ENCODE assay signal across 18 cellular contexts in the genomic region with DNA sequence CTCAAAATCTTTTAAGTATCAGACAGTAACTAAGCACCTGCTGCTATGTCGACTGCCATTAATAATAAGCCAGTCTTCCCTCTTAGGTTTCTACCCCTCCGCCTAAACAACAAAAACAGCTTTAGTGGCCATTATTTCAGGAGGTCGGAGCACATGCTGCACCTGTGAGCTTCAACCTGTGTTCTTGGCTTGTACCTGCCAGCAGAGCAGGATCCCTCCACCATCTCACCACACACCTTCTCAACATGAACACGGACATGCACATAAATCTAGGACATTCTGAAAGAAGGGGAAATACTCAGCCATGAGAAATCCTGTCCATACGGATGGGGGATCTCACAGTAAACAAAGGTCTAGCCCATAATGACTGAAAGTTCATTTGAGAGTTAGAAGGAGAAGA. TPM values are rescaled to one million over a fixed set of nuclear protein-coding genes. Genes with fewer than 3 reads are reported as not detected.
DNase-seq lines count a peak whose midpoint lies in the region; ATAC-seq and TF ChIP-seq lines count a peak whose summit lies in the region.
"Had no signal": no experiment of that assay in that cellular context is flagged by ENCODE, and none has a peak within 500 bp of the region (broad histone marks: within the 10 kb centered on the region; RNA-seq: fewer than 3 reads in every experiment).

No MANE protein-coding gene starts in this region.

- H3K4me3 Mint-ChIP-seq in GM23338, result peak overlapping the region; percentile 18; the same call in 1 of the 3 replicates
- no peak overlapping the region for H3K4me3 Mint-ChIP-seq in activated CD4-positive, alpha-beta memory T cell treated with anti-CD3 and anti-CD28 coated beads for 36 hours
- H3K4me3 Mint-ChIP-seq: activated CD8-positive, alpha-beta memory T cell treated with anti-CD3 and anti-CD28 coated beads, Interleukin-2, amount 10 ng/mL, durations not matched to agents 7 days and 5 days; activated naive CD8-positive, alpha-beta T cell had no signal

- no peak for DNase-seq in GM23338 (ENCODE audit: low spot score)
- DNase-seq in NCI-H748 (lab: John Stamatoyannopoulos, UW; ENCODE audit: unreplicated experiment), result peak; percentile 77
- no peak for DNase-seq in fibroblast of villous mesenchyme (ENCODE audit: low read depth)
- DNase-seq in activated CD4-positive, alpha-beta memory T cell treated with anti-CD3 and anti-CD28 coated beads for 36 hours, result no peak
- DNase-seq: activated CD8-positive, alpha-beta memory T cell treated with anti-CD3 and anti-CD28 coated beads, Interleukin-2, amount 10 ng/mL, durations not matched to agents 7 days and 5 days; central memory CD4-positive, alpha-beta T cell; foreskin melanocyte; stimulated activated CD4-positive, alpha-beta T cell treated with anti-CD3 and anti-CD28 coated beads, Interleukin-2, amount 100 ng/mL, for 24 hours; SW 1271; tibial artery had no signal

- no peak overlapping the region for H3K9ac ChIP-seq in skeletal muscle tissue (ENCODE audit: low read depth in 1 of 3, low read length in 3 of 3)
- H3K9ac ChIP-seq: BLaER1 treated with 17β-estradiol and CSF1 and Interleukin-3, amounts not matched to agents 10 nM and 100 nM had no signal

- no peak overlapping the region for H2AFZ ChIP-seq in GM23338

- no peak overlapping the region; the same call in 1 of the 2 replicates for H3K27ac ChIP-seq in GM23338 (ENCODE audit: low read depth)
- peak overlapping the region; percentile 5 for H3K27ac ChIP-seq in skeletal muscle tissue (ENCODE audit: low read depth, low read length)
- H3K27ac ChIP-seq: BLaER1 treated with 17β-estradiol and CSF1 and Interleukin-3, amounts not matched to agents 10 nM and 100 nM had no signal

- H3K9me2 ChIP-seq in GM23338 (ENCODE audit: insufficient read depth), result peaks cover 5% of the 10 kb centered on the region; the same call in 1 of the 2 replicates

- intact Hi-C loops in activated CD4-positive, alpha-beta memory T cell treated with anti-CD3 and anti-CD28 coated beads for 36 hours (cut with micrococcal nuclease), result no loop called here

- H3K4me1 ChIP-seq in GM23338 (ENCODE audit: insufficient read depth) (peaks cover 48% of the 10 kb centered on the region), skeletal muscle tissue (ENCODE audit: control insufficient read depth in 3 of 3, insufficient read depth in 3 of 3, low read length in 3 of 3) (peaks cover 18 to 27% (median 21%) of the 10 kb centered on the region in 3 donors)

- H3K9me3 ChIP-seq in skeletal muscle tissue (ENCODE audit: control insufficient read depth in 3 of 3, low read length in 3 of 3), result no peaks in the 10 kb centered on the region
- H3K9me3 ChIP-seq: prostate gland, tibial artery had no signal

- H3K79me2 ChIP-seq in GM23338 (replicated peaks; ENCODE audit: insufficient read depth), result peaks cover 80% of the 10 kb centered on the region

- 0 out of 2 replicates have a peak, but pooled peaks cover 3% of the 10 kb centered on the region for H3F3A ChIP-seq in GM23338 (replicated peaks; ENCODE audit: low read depth)

- peaks cover 58% of the 10 kb centered on the region for H3K4me1 Mint-ChIP-seq in GM23338
- peaks cover 14% of the 10 kb centered on the region for H3K4me1 Mint-ChIP-seq in activated CD4-positive, alpha-beta memory T cell treated with anti-CD3 and anti-CD28 coated beads for 36 hours (ENCODE audit: low read depth)

- no peak for ATAC-seq in GM23338
- no peak for ATAC-seq in HG03175 (IDR thresholded peaks at IDR 0.05; ENCODE audit: unreplicated experiment)
- ATAC-seq in GM21528 (IDR thresholded peaks at IDR 0.05; ENCODE audit: low FRiP score, unreplicated experiment), result no peak
- ATAC-seq: activated CD8-positive, alpha-beta memory T cell treated with anti-CD3 and anti-CD28 coated beads, Interleukin-2, amount 10 ng/mL, durations not matched to agents 7 days and 5 days had no signal

- no peaks in the 10 kb centered on the region for H4K20me1 ChIP-seq in GM23338 (replicated peaks; ENCODE audit: insufficient read depth)

- peaks cover 5% of the 10 kb centered on the region for H3K27me3 Mint-ChIP-seq in GM23338 (ENCODE audit: insufficient read depth, low read depth, poor library complexity)
- H3K27me3 Mint-ChIP-seq in activated CD4-positive, alpha-beta memory T cell treated with anti-CD3 and anti-CD28 coated beads for 36 hours, result no peaks in the 10 kb centered on the region
- H3K27me3 Mint-ChIP-seq: activated CD8-positive, alpha-beta memory T cell treated with anti-CD3 and anti-CD28 coated beads, Interleukin-2, amount 10 ng/mL, durations not matched to agents 7 days and 5 days; activated naive CD8-positive, alpha-beta T cell had no signal

- no peaks in the 10 kb centered on the region for H3K9me3 Mint-ChIP-seq in GM23338
- H3K9me3 Mint-ChIP-seq in activated CD4-positive, alpha-beta memory T cell treated with anti-CD3 and anti-CD28 coated beads for 36 hours, result no peaks in the 10 kb centered on the region

- H3K27ac Mint-ChIP-seq in GM23338, result peak overlapping the region; percentile 89
- H3K27ac Mint-ChIP-seq in activated CD4-positive, alpha-beta memory T cell treated with anti-CD3 and anti-CD28 coated beads for 36 hours, result no peak overlapping the region
- H3K27ac Mint-ChIP-seq: activated CD8-positive, alpha-beta memory T cell treated with anti-CD3 and anti-CD28 coated beads, Interleukin-2, amount 10 ng/mL, durations not matched to agents 7 days and 5 days; activated naive CD8-positive, alpha-beta T cell had no signal

- no peaks in the 10 kb centered on the region for H3K27me3 ChIP-seq in GM23338 (ENCODE audit: insufficient read depth)
- H3K27me3 ChIP-seq in skeletal muscle tissue (ENCODE audit: control insufficient read depth in 3 of 3, insufficient read depth in 3 of 3, low read length in 3 of 3), result no peaks in the 10 kb centered on the region
- H3K27me3 ChIP-seq: BLaER1 treated with 17β-estradiol and CSF1 and Interleukin-3, amounts not matched to agents 10 nM and 100 nM; tibial artery had no signal

- H3K36me3 Mint-ChIP-seq in GM23338 (ENCODE audit: low read depth), result peaks cover 20% of the 10 kb centered on the region
- H3K36me3 Mint-ChIP-seq in activated CD4-positive, alpha-beta memory T cell treated with anti-CD3 and anti-CD28 coated beads for 36 hours, result peaks cover 3% of the 10 kb centered on the region

- H3K36me3 ChIP-seq in GM23338 (ENCODE audit: insufficient read depth), result no peaks in the 10 kb centered on the region; the same call in 1 of the 2 replicates
- H3K36me3 ChIP-seq in skeletal muscle tissue (ENCODE audit: control insufficient read depth in 3 of 3, insufficient read depth in 3 of 3, low read length in 3 of 3), result peaks cover 0 to 2% (median 0%) of the 10 kb centered on the region in 3 donors
- H3K36me3 ChIP-seq: prostate gland, tibial artery had no signal

- no peak overlapping the region for H3K4me3 ChIP-seq in GM23338
- peak overlapping the region; percentile 7 for H3K4me3 ChIP-seq in fibroblast of villous mesenchyme (ENCODE audit: low read depth, low read length)
- H3K4me3 ChIP-seq in skeletal muscle tissue (ENCODE audit: low read length in 3 of 3), result no peak overlapping the region
- H3K4me3 ChIP-seq: BLaER1 treated with 17β-estradiol and CSF1 and Interleukin-3, amounts not matched to agents 10 nM and 100 nM; prostate gland; tibial artery had no signal

- TF ChIP-seq CTCF in GM23338 (conservative IDR thresholded peaks at IDR 0.05; ENCODE audit: low read depth in 2 of 2) (no peak), fibroblast of villous mesenchyme (IDR thresholded peaks at IDR 0.05; ENCODE audit: insufficient read depth, low read depth, low read length) (no peak)

- peak overlapping the region; percentile 73 for H3K4me2 ChIP-seq in GM23338

- POLR2A ChIA-PET in activated CD4-positive, alpha-beta memory T cell treated with anti-CD3 and anti-CD28 coated beads for 36 hours (lab: Charles Lee), result no interaction called here

- CTCF ChIA-PET in activated CD4-positive, alpha-beta memory T cell treated with anti-CD3 and anti-CD28 coated beads for 36 hours (lab: Charles Lee), result interaction anchor here (1.2 kb wide), 1 partner anchor 206 kb away, joined by 3 read pairs; no protein-coding TSS in a partner anchor

TF ChIP-seq in GM23338, 12 proteins besides CTCF, POLR2A, EP300 and RAD21:
- TF ChIP-seq POLR2AphosphoS5 (IDR thresholded peaks at IDR 0.05; ENCODE audit: low read depth) (no peak), STAT1 (IDR thresholded peaks at IDR 0.05; ENCODE audit: unreplicated experiment) (no peak), NANOG (IDR thresholded peaks at IDR 0.05; ENCODE audit: borderline replicate concordance) (no peak), CREB1 (CRISPR knock-in tag; IDR thresholded peaks at IDR 0.05; ENCODE audit: low read depth) (no peak), JUNB (IDR thresholded peaks at IDR 0.05; ENCODE audit: unreplicated experiment) (no peak), ZNF331 (CRISPR knock-in tag; IDR thresholded peaks at IDR 0.05; ENCODE audit: low read depth) (no peak), ZNF114 (CRISPR knock-in tag; IDR thresholded peaks at IDR 0.05) (no peak), EZH2 (IDR thresholded peaks at IDR 0.05; ENCODE audit: low read depth, unreplicated experiment) (no peak), EZH2phosphoT487 (IDR thresholded peaks at IDR 0.05; ENCODE audit: unreplicated experiment) (no peak)
- TF ChIP-seq, protein P1, sequence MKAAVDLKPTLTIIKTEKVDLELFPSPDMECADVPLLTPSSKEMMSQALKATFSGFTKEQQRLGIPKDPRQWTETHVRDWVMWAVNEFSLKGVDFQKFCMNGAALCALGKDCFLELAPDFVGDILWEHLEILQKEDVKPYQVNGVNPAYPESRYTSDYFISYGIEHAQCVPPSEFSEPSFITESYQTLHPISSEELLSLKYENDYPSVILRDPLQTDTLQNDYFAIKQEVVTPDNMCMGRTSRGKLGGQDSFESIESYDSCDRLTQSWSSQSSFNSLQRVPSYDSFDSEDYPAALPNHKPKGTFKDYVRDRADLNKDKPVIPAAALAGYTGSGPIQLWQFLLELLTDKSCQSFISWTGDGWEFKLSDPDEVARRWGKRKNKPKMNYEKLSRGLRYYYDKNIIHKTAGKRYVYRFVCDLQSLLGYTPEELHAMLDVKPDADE (IDR thresholded peaks at IDR 0.05), result no peak

RNA-seq across cellular contexts. Expression of a gene that starts 3.7 kb away (rescaled TPM):
- total RNA-seq in GM23338 (2014; rRNA removed; shearing (Covaris generic)), result 122 and 136 TPM in 2 replicates
- polyA plus RNA-seq in GM23338 (2016; fragmentation: Nextera tagmentation; extraction: Ambion mirVana), result 274 and 283 TPM in 2 replicates
- total RNA-seq in fibroblast of villous mesenchyme (35.4 and 114 TPM in 2 replicates), skeletal muscle tissue (28.7 TPM)
- 10 to 100 TPM; 64.4 to 65.2 TPM for total RNA-seq in activated CD4-positive, alpha-beta memory T cell treated with anti-CD3 and anti-CD28 coated beads for 36 hours

RNA-seq across cellular contexts. Expression of a gene that starts 27.6 kb away (rescaled TPM):
- not detected in 2 replicates for total RNA-seq in GM23338 (2014; rRNA removed; shearing (Covaris generic))
- polyA plus RNA-seq in GM23338 (2016; fragmentation: Nextera tagmentation; extraction: Ambion mirVana), result not detected in 2 replicates
- not detected in 2 replicates for total RNA-seq in fibroblast of villous mesenchyme
- total RNA-seq in skeletal muscle tissue, result not detected
- total RNA-seq in activated CD4-positive, alpha-beta memory T cell treated with anti-CD3 and anti-CD28 coated beads for 36 hours, result not detected
- total RNA-seq: activated CD8-positive, alpha-beta memory T cell treated with anti-CD3 and anti-CD28 coated beads, Interleukin-2, amount 10 ng/mL, durations not matched to agents 7 days and 5 days; HT1080; mucosa of gallbladder had no signal
